In the genomic region with DNA sequence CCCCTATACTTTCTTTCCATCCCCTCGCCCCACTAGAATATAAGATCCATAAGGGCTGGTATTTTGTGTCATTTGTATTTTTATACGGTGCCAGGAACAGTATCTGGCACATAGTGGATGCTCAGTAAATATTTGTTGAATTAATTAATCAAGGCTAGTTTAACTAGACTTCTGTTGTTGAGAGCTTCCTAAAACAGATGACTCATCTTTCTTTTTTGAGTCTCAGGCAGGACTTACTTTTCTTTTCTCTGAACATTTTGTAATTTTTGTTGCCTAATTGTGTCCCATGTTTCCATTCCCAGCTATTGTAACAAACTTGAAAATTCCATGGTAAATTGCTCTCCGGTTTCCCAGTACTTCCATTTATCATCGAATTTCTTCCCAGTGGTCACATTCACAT, we compare ENCODE assay signal across 12 cellular contexts. TPM values are rescaled to one million over a fixed set of nuclear protein-coding genes. Genes with fewer than 3 reads are reported as not detected.
DNase-seq lines count a peak whose midpoint lies in the region; ATAC-seq and TF ChIP-seq lines count a peak whose summit lies in the region.
"Had no signal": no experiment of that assay in that cellular context is flagged by ENCODE, and none has a peak within 500 bp of the region (broad histone marks: within the 10 kb centered on the region; RNA-seq: fewer than 3 reads in every experiment).

No MANE protein-coding gene starts in this region.

- peak overlapping the region in 1 of 4 donors; percentile 36 for H3K4me3 ChIP-seq in esophagus squamous epithelium

- H3K27ac Mint-ChIP-seq in T-helper 17 cell (peak overlapping the region; percentile 29), progenitor cell of endocrine pancreas (peak overlapping the region; percentile 84)
- H3K27ac Mint-ChIP-seq: activated CD8-positive, alpha-beta T cell treated with anti-CD3 and anti-CD28 coated beads, Interleukin-2, amount 10 ng/mL, durations not matched to agents 7 days and 5 days had no signal

- no peak for ATAC-seq in T-helper 17 cell
- ATAC-seq in GM21825 (IDR thresholded peaks at IDR 0.05; ENCODE audit: unreplicated experiment), result no peak
- ATAC-seq: activated CD8-positive, alpha-beta T cell treated with anti-CD3 and anti-CD28 coated beads, Interleukin-2, amount 10 ng/mL, durations not matched to agents 7 days and 5 days had no signal

- H3K4me1 Mint-ChIP-seq in T-helper 17 cell, result peaks cover 17% of the 10 kb centered on the region
- peaks cover 32% of the 10 kb centered on the region for H3K4me1 Mint-ChIP-seq in progenitor cell of endocrine pancreas (ENCODE audit: low read depth)

- peaks cover 6% of the 10 kb centered on the region for H3K9me3 Mint-ChIP-seq in progenitor cell of endocrine pancreas (ENCODE audit: low read depth)

- H3K9me3 ChIP-seq in T-helper 17 cell (ENCODE audit: control insufficient read depth, low read length, poor library complexity, severe bottlenecking) (no peaks in the 10 kb centered on the region), esophagus squamous epithelium (no peaks in the 10 kb centered on the region)

- H3K4me3 Mint-ChIP-seq in T-helper 17 cell, result no peak overlapping the region
- no peak overlapping the region for H3K4me3 Mint-ChIP-seq in progenitor cell of endocrine pancreas (ENCODE audit: low read depth)
- H3K4me3 Mint-ChIP-seq: activated CD8-positive, alpha-beta T cell treated with anti-CD3 and anti-CD28 coated beads, Interleukin-2, amount 10 ng/mL, durations not matched to agents 7 days and 5 days had no signal

- no peaks in the 10 kb centered on the region for H3K27me3 Mint-ChIP-seq in T-helper 17 cell
- H3K27me3 Mint-ChIP-seq in progenitor cell of endocrine pancreas, result no peaks in the 10 kb centered on the region

- 29 to 33% methylated on average over 4 of the region's 4 CpGs for WGBS in esophagus squamous epithelium, 2 donors

- no peak for TF ChIP-seq CTCF in esophagus squamous epithelium (IDR thresholded peaks at IDR 0.05)
- no peak for TF ChIP-seq CTCF in progenitor cell of endocrine pancreas (IDR thresholded peaks at IDR 0.05; ENCODE audit: unreplicated experiment)

- DNase-seq in AG20443 (ENCODE audit: low spot score), result peak; percentile 46
- DNase-seq in T-helper 17 cell, result no peak
- no peak for DNase-seq in esophagus squamous epithelium (lab: John Stamatoyannopoulos, UW)
- no peak for DNase-seq in progenitor cell of endocrine pancreas (ENCODE audit: low spot score, unreplicated experiment)
- no peak for DNase-seq in epidermal melanocyte (ENCODE audit: insufficient read length, low spot score)
- DNase-seq in OCI-M1 (lab: John Stamatoyannopoulos, UW), result no peak
- DNase-seq in DMS 273 treated with DMSO at 0.1 percent for 48 hours (lab: John Stamatoyannopoulos, UW), result no peak
- DNase-seq: activated CD8-positive, alpha-beta T cell treated with anti-CD3 and anti-CD28 coated beads, Interleukin-2, amount 10 ng/mL, durations not matched to agents 7 days and 5 days; C1 segment of cervical spinal cord; hypothalamus; NCI-H2107 had no signal

- no peaks in the 10 kb centered on the region for H3K27me3 ChIP-seq in esophagus squamous epithelium

- peak overlapping the region; percentile 9 to 82 (median 76) for H3K27ac ChIP-seq in esophagus squamous epithelium

- no peaks in the 10 kb centered on the region for H3K36me3 ChIP-seq in esophagus squamous epithelium

- H3K36me3 Mint-ChIP-seq in T-helper 17 cell (ENCODE audit: low read depth) (peaks cover 5% of the 10 kb centered on the region), progenitor cell of endocrine pancreas (ENCODE audit: insufficient read depth) (peaks cover 9% of the 10 kb centered on the region)

- intact Hi-C loops in esophagus squamous epithelium (cut with DNase I), result no loop called here

- peaks cover 11 to 39% (median 22%) of the 10 kb centered on the region in 3 donors for H3K4me1 ChIP-seq in esophagus squamous epithelium

- no peak for TF ChIP-seq POLR2A in esophagus squamous epithelium (IDR thresholded peaks at IDR 0.05)

RNA-seq across cellular contexts. Expression of a gene that starts 16.7 kb away (rescaled TPM):
- total RNA-seq in T-helper 17 cell (10 to 100 TPM; 13.3 to 18.7 TPM), esophagus squamous epithelium (10 to 100 TPM; 15.6 to 53.2 (median 28.0) TPM), progenitor cell of endocrine pancreas (145 and 149 TPM in 2 replicates)
